1 cellular context compared by ENCODE assay signal in the genomic region with DNA sequence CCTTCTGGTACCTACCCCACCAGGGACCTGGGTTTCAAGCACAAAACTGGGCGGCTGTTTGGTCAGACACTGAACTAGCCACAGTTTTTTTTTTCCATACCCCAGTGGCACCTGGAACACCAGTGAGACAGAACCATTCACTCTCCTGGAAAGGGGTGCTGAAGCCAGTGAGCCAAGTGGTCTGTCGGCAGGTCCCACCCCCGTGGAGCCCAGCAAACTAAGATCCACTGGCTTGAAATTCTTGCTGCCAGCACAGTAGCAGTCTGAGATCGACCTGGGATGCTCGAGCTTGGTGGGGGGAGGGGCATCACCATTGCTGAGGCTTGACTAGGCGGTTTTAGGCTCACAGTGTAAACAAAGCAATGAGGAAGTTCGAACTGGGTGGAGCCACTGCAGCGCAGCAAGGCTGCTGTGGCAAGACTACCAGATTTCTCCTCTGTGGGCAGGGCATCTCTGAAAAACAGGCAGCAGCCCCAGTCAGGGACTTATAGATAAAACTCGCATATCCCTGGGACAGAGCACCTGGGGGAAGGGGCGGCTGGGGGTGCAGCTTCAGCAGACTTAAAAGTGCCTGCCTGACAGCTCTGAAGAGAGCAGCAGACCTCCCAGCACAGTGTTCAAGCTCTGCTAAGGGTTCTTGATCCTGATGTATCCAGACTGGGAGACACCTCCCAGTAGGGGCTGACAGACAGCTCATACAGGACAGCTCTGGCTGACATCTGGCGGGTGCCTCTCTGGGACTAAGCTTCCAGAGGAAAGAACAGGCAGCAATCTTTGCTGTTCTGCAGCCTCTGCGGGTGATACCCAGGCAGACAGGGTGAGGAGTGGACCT.
TF ChIP-seq lines count a peak whose summit lies in the region.

No MANE protein-coding gene starts in this region.

TF ChIP-seq in K562, 482 proteins besides CTCF, POLR2A, EP300 and RAD21 (continued from another document):
- TF ChIP-seq, protein P1, sequence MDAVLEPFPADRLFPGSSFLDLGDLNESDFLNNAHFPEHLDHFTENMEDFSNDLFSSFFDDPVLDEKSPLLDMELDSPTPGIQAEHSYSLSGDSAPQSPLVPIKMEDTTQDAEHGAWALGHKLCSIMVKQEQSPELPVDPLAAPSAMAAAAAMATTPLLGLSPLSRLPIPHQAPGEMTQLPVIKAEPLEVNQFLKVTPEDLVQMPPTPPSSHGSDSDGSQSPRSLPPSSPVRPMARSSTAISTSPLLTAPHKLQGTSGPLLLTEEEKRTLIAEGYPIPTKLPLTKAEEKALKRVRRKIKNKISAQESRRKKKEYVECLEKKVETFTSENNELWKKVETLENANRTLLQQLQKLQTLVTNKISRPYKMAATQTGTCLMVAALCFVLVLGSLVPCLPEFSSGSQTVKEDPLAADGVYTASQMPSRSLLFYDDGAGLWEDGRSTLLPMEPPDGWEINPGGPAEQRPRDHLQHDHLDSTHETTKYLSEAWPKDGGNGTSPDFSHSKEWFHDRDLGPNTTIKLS (IDR thresholded peaks at IDR 0.05; ENCODE audit: borderline replicate concordance, low read depth): no peak
- TF ChIP-seq, protein P2, sequence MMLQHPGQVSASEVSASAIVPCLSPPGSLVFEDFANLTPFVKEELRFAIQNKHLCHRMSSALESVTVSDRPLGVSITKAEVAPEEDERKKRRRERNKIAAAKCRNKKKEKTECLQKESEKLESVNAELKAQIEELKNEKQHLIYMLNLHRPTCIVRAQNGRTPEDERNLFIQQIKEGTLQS (IDR thresholded peaks at IDR 0.05): no peak
- TF ChIP-seq, protein P2 (CRISPR knock-in tag; conservative IDR thresholded peaks at IDR 0.05): no peak
- TF ChIP-seq PHF21A (IDR thresholded peaks at IDR 0.05; ENCODE audit: borderline replicate concordance, low read depth) (no peak), SMAD3 (CRISPR knock-in tag; conservative IDR thresholded peaks at IDR 0.05) (no peak)
